In the genomic region with DNA sequence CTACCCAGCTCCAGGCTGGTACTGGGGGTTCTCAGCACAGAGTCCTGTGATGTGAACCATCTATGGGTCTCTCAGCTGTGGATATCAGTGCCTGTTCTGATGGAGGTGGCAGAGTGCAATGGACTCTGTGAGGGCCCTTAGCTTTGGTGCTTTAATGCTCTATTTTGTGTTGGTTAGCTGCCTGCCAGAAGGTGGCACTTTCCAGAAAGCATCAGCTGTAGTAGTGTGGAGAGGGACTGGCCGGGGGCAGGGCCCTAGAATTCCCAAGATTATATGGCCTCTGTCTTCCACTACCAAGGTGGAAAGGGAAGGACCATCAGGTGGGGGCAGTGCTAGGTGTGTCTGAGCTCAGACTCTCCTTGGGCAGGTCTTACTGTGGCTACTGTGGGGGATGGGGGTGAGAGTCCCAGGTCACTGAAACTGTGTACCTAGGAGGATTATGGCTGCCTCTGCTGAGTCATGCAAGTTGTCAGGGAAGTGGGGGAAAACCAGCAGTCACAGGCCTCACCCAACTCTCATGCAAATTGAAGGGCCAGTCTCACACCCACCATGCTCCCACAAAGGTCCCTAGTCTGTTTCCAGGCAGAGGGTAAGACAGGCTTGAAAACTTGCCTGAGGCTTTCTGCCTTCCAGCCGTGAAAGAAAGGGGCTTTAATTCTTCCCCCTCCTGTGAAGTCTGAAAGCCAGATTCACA, we compare ENCODE assay signal across 14 cellular contexts.
DNase-seq lines count a peak whose midpoint lies in the region; ATAC-seq and TF ChIP-seq lines count a peak whose summit lies in the region.
"Had no signal": no experiment of that assay in that cellular context is flagged by ENCODE, and none has a peak within 500 bp of the region (broad histone marks: within the 10 kb centered on the region; RNA-seq: fewer than 3 reads in every experiment).

No MANE protein-coding gene starts in this region.

- H3K4me1 ChIP-seq in esophagus squamous epithelium = peaks cover 5 to 19% (median 11%) of the 10 kb centered on the region in 3 donors

- intact Hi-C loops in esophagus squamous epithelium (cut with DNase I) = no loop called here

- no peaks in the 10 kb centered on the region for H3K27me3 ChIP-seq in esophagus squamous epithelium

- no peak for TF ChIP-seq POLR2A in esophagus squamous epithelium (IDR thresholded peaks at IDR 0.05)

- 54 to 60% methylated on average over 2 of the region's 2 CpGs for WGBS in esophagus squamous epithelium, 2 donors

- ATAC-seq in GM21825 (IDR thresholded peaks at IDR 0.05; ENCODE audit: unreplicated experiment) (peak; percentile 81), HG03565 (IDR thresholded peaks at IDR 0.05; ENCODE audit: unreplicated experiment) (peak; percentile 82), GM21447 (IDR thresholded peaks at IDR 0.05; ENCODE audit: unreplicated experiment) (no peak), GM21423 (IDR thresholded peaks at IDR 0.05; ENCODE audit: unreplicated experiment) (no peak)
- ATAC-seq: natural killer cell treated with Interleukin-12 subunit alpha and Interleukin-12 subunit beta and Interleukin-15 and Interleukin-18, amount 100 ng/mL, for 72 hours had no signal

- no peak for TF ChIP-seq CTCF in esophagus squamous epithelium (IDR thresholded peaks at IDR 0.05)

- H3K4me3 ChIP-seq in esophagus squamous epithelium = no peak overlapping the region
- H3K4me3 ChIP-seq: dorsolateral prefrontal cortex had no signal

- H3K9me3 ChIP-seq in esophagus squamous epithelium = no peaks in the 10 kb centered on the region

- H3K27ac ChIP-seq in esophagus squamous epithelium = peak overlapping the region; percentile 56 to 84 (median 79)
- H3K27ac ChIP-seq: dorsolateral prefrontal cortex had no signal

- H3K36me3 ChIP-seq in esophagus squamous epithelium = no peaks in the 10 kb centered on the region

- DNase-seq in ELF-1 (ENCODE audit: low read depth, low spot score) (peak; percentile 86), esophagus squamous epithelium (lab: John Stamatoyannopoulos, UW) (no peak), kidney glomerular epithelial cell (lab: John Stamatoyannopoulos, UW) (no peak), COLO668 (lab: John Stamatoyannopoulos, UW; ENCODE audit: unreplicated experiment) (no peak)
- DNase-seq: activated CD4-positive, CD25-positive, alpha-beta regulatory T cell treated with anti-CD3 and anti-CD28 coated beads, Interleukin-2, amount 50 U/mL, for 72 hours; activated naive CD4-positive, alpha-beta T cell treated with Interleukin-2 at 50 U/mL for 16 hours; dorsolateral prefrontal cortex; NCI-H146; substantia nigra had no signal

Comparison
In these comparisons a context has a peak if more than half of its experiments do, and no peak if none do; other contexts are left out.
1. ATAC-seq: peak in GM21825 (single experiment) and HG03565 (single experiment); none in GM21447 (single experiment) and GM21423 (single experiment).